17 cellular contexts compared by ENCODE assay signal in genomic region chr10:121615401-121615800, GRCh38. TPM values are rescaled to one million over a fixed set of nuclear protein-coding genes. Genes with fewer than 3 reads are reported as not detected.
"Had no signal": no experiment of that assay in that cellular context is flagged by ENCODE, and none has a peak within 500 bp of the region (broad histone marks: within the 10 kb centered on the region; RNA-seq: fewer than 3 reads in every experiment).

No MANE protein-coding gene starts in this region.

- H3K27ac ChIP-seq: lower lobe of right lung, psoas muscle, thoracic aorta had no signal

- H3K4me3 ChIP-seq: esophagus muscularis mucosa, lower lobe of right lung, psoas muscle, thoracic aorta had no signal

- H3K4me1 Mint-ChIP-seq: activated CD8-positive, alpha-beta memory T cell treated with anti-CD3 and anti-CD28 coated beads, Interleukin-2, amount 10 ng/mL, durations not matched to agents 7 days and 5 days; activated naive CD8-positive, alpha-beta T cell treated with anti-CD3 and anti-CD28 coated beads for 36 hours; naive thymus-derived CD4-positive, alpha-beta T cell had no signal

- H3K36me3 Mint-ChIP-seq: activated CD8-positive, alpha-beta memory T cell treated with anti-CD3 and anti-CD28 coated beads, Interleukin-2, amount 10 ng/mL, durations not matched to agents 7 days and 5 days; activated naive CD8-positive, alpha-beta T cell treated with anti-CD3 and anti-CD28 coated beads for 36 hours; naive thymus-derived CD4-positive, alpha-beta T cell had no signal

- H3K27ac Mint-ChIP-seq: activated CD8-positive, alpha-beta memory T cell treated with anti-CD3 and anti-CD28 coated beads, Interleukin-2, amount 10 ng/mL, durations not matched to agents 7 days and 5 days; activated naive CD8-positive, alpha-beta T cell treated with anti-CD3 and anti-CD28 coated beads for 36 hours; naive thymus-derived CD4-positive, alpha-beta T cell had no signal

- H3K36me3 ChIP-seq: esophagus muscularis mucosa, lower lobe of right lung, thoracic aorta had no signal

- H3K9me3 ChIP-seq: esophagus muscularis mucosa, psoas muscle, thoracic aorta had no signal

- H3K27me3 ChIP-seq: esophagus muscularis mucosa had no signal

- ATAC-seq: activated CD8-positive, alpha-beta memory T cell treated with anti-CD3 and anti-CD28 coated beads, Interleukin-2, amount 10 ng/mL, durations not matched to agents 7 days and 5 days; activated T-cell treated with anti-CD3 and anti-CD28 coated beads, Interleukin-2, amount 50 U/mL, for 4 hours; naive thymus-derived CD4-positive, alpha-beta T cell; psoas muscle; stimulated activated naive CD8-positive, alpha-beta T cell treated with anti-CD3 and anti-CD28 coated beads, Interleukin-15, Interleukin-2, amounts not matched to agents 100 U/mL and 50 U/mL, for 24 hours had no signal

- DNase-seq: activated CD4-positive, alpha-beta T cell treated with anti-CD3 and anti-CD28 coated beads for 1 hour; activated CD4-positive, alpha-beta T cell treated with anti-CD3 and anti-CD28 coated beads, Interleukin-2, amount 50 U/mL, for 48 hours; activated CD8-positive, alpha-beta memory T cell treated with anti-CD3 and anti-CD28 coated beads, Interleukin-2, amount 10 ng/mL, durations not matched to agents 7 days and 5 days; activated gamma-delta T cell treated with Interleukin-2 at 50 U/mL for 16 hours; activated naive CD8-positive, alpha-beta T cell treated with anti-CD3 and anti-CD28 coated beads for 36 hours; activated T-cell treated with anti-CD3 and anti-CD28 coated beads, Interleukin-2, amount 50 U/mL, for 4 hours; foreskin fibroblast; head of caudate nucleus; lower lobe of right lung; midbrain; naive thymus-derived CD4-positive, alpha-beta T cell; psoas muscle; stimulated activated CD4-positive, alpha-beta T cell treated with anti-CD3 and anti-CD28 coated beads, Interleukin-2, amount 100 ng/mL, for 48 hours; stimulated activated naive CD8-positive, alpha-beta T cell treated with anti-CD3 and anti-CD28 coated beads, Interleukin-15, Interleukin-2, amounts not matched to agents 100 U/mL and 50 U/mL, for 24 hours; T-helper 9 cell had no signal

- H3K4me1 ChIP-seq: lower lobe of right lung, psoas muscle had no signal

- H3K27me3 Mint-ChIP-seq: activated CD8-positive, alpha-beta memory T cell treated with anti-CD3 and anti-CD28 coated beads, Interleukin-2, amount 10 ng/mL, durations not matched to agents 7 days and 5 days had no signal

- H3K4me3 Mint-ChIP-seq: activated CD8-positive, alpha-beta memory T cell treated with anti-CD3 and anti-CD28 coated beads, Interleukin-2, amount 10 ng/mL, durations not matched to agents 7 days and 5 days; activated naive CD8-positive, alpha-beta T cell treated with anti-CD3 and anti-CD28 coated beads for 36 hours; activated T-cell treated with anti-CD3 and anti-CD28 coated beads, Interleukin-2, amount 50 U/mL, for 4 hours; naive thymus-derived CD4-positive, alpha-beta T cell had no signal

RNA-seq across cellular contexts. Expression of gene FGFR2, which starts 17.2 kb away (rescaled TPM):
- total RNA-seq: activated naive CD8-positive, alpha-beta T cell treated with anti-CD3 and anti-CD28 coated beads for 36 hours had no signal
- polyA plus RNA-seq: naive thymus-derived CD4-positive, alpha-beta T cell had no signal
